Comparison of ENCODE assay signal across 1 cellular context in genomic region chr12:46475972-46476645, GRCh38.
TF ChIP-seq lines count a peak whose summit lies in the region.

No MANE protein-coding gene starts in this region.

TF ChIP-seq in K562, 482 proteins besides CTCF, POLR2A, EP300 and RAD21 (continued from another document and continues in another):
- TF ChIP-seq, protein P1, sequence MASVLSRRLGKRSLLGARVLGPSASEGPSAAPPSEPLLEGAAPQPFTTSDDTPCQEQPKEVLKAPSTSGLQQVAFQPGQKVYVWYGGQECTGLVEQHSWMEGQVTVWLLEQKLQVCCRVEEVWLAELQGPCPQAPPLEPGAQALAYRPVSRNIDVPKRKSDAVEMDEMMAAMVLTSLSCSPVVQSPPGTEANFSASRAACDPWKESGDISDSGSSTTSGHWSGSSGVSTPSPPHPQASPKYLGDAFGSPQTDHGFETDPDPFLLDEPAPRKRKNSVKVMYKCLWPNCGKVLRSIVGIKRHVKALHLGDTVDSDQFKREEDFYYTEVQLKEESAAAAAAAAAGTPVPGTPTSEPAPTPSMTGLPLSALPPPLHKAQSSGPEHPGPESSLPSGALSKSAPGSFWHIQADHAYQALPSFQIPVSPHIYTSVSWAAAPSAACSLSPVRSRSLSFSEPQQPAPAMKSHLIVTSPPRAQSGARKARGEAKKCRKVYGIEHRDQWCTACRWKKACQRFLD (CRISPR knock-in tag; IDR thresholded peaks at IDR 0.05) = peak; percentile 74
- TF ChIP-seq, protein P2, sequence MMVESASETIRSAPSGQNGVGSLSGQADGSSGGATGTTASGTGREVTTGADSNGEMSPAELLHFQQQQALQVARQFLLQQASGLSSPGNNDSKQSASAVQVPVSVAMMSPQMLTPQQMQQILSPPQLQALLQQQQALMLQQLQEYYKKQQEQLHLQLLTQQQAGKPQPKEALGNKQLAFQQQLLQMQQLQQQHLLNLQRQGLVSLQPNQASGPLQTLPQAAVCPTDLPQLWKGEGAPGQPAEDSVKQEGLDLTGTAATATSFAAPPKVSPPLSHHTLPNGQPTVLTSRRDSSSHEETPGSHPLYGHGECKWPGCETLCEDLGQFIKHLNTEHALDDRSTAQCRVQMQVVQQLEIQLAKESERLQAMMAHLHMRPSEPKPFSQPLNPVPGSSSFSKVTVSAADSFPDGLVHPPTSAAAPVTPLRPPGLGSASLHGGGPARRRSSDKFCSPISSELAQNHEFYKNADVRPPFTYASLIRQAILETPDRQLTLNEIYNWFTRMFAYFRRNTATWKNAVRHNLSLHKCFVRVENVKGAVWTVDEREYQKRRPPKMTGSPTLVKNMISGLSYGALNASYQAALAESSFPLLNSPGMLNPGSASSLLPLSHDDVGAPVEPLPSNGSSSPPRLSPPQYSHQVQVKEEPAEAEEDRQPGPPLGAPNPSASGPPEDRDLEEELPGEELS (CRISPR knock-in tag; IDR thresholded peaks at IDR 0.05; ENCODE audit: borderline replicate concordance) = no peak
- TF ChIP-seq NR2C1 (IDR thresholded peaks at IDR 0.05) (no peak), NR2C1 (tag; IDR thresholded peaks at IDR 0.05) (peak; percentile 77), ZNF79 (CRISPR knock-in tag; IDR thresholded peaks at IDR 0.05; ENCODE audit: low read depth) (peak; percentile 76), ESRRA (IDR thresholded peaks at IDR 0.05; ENCODE audit: borderline replicate concordance, low read depth) (no peak), RBFOX2 (IDR thresholded peaks at IDR 0.05; ENCODE audit: low read depth, low read length) (no peak), ETV1 (tag; conservative IDR thresholded peaks at IDR 0.05; ENCODE audit: low read depth) (no peak), DMBX1 (CRISPR knock-in tag; IDR thresholded peaks at IDR 0.05; ENCODE audit: borderline replicate concordance) (peak; percentile 93), FOXK2 (conservative IDR thresholded peaks at IDR 0.05 in 1 of 2, IDR thresholded peaks at IDR 0.05 in 1 of 2; ENCODE audit: low read depth in 2 of 2) (no peak), KAT7 (CRISPR knock-in tag; IDR thresholded peaks at IDR 0.05; ENCODE audit: borderline replicate concordance) (no peak), PBX2 (CRISPR knock-in tag; IDR thresholded peaks at IDR 0.05; ENCODE audit: low read depth) (no peak), PBX2 (tag; conservative IDR thresholded peaks at IDR 0.05; ENCODE audit: low read depth) (no peak), MAZ (CRISPR knock-in tag; conservative IDR thresholded peaks at IDR 0.05 in 1 of 2, IDR thresholded peaks at IDR 0.05 in 1 of 2) (no peak), THRAP3 (IDR thresholded peaks at IDR 0.05; ENCODE audit: borderline replicate concordance) (no peak), KAT8 (IDR thresholded peaks at IDR 0.05; ENCODE audit: low read depth) (no peak), ZNF23 (CRISPR knock-in tag; IDR thresholded peaks at IDR 0.05) (no peak), ZFP1 (CRISPR knock-in tag; IDR thresholded peaks at IDR 0.05) (no peak), SAP30 (IDR thresholded peaks at IDR 0.05; ENCODE audit: borderline replicate concordance, insufficient read depth, low read depth, low read length, poor library complexity, severe bottlenecking) (no peak)
- TF ChIP-seq, protein P3, sequence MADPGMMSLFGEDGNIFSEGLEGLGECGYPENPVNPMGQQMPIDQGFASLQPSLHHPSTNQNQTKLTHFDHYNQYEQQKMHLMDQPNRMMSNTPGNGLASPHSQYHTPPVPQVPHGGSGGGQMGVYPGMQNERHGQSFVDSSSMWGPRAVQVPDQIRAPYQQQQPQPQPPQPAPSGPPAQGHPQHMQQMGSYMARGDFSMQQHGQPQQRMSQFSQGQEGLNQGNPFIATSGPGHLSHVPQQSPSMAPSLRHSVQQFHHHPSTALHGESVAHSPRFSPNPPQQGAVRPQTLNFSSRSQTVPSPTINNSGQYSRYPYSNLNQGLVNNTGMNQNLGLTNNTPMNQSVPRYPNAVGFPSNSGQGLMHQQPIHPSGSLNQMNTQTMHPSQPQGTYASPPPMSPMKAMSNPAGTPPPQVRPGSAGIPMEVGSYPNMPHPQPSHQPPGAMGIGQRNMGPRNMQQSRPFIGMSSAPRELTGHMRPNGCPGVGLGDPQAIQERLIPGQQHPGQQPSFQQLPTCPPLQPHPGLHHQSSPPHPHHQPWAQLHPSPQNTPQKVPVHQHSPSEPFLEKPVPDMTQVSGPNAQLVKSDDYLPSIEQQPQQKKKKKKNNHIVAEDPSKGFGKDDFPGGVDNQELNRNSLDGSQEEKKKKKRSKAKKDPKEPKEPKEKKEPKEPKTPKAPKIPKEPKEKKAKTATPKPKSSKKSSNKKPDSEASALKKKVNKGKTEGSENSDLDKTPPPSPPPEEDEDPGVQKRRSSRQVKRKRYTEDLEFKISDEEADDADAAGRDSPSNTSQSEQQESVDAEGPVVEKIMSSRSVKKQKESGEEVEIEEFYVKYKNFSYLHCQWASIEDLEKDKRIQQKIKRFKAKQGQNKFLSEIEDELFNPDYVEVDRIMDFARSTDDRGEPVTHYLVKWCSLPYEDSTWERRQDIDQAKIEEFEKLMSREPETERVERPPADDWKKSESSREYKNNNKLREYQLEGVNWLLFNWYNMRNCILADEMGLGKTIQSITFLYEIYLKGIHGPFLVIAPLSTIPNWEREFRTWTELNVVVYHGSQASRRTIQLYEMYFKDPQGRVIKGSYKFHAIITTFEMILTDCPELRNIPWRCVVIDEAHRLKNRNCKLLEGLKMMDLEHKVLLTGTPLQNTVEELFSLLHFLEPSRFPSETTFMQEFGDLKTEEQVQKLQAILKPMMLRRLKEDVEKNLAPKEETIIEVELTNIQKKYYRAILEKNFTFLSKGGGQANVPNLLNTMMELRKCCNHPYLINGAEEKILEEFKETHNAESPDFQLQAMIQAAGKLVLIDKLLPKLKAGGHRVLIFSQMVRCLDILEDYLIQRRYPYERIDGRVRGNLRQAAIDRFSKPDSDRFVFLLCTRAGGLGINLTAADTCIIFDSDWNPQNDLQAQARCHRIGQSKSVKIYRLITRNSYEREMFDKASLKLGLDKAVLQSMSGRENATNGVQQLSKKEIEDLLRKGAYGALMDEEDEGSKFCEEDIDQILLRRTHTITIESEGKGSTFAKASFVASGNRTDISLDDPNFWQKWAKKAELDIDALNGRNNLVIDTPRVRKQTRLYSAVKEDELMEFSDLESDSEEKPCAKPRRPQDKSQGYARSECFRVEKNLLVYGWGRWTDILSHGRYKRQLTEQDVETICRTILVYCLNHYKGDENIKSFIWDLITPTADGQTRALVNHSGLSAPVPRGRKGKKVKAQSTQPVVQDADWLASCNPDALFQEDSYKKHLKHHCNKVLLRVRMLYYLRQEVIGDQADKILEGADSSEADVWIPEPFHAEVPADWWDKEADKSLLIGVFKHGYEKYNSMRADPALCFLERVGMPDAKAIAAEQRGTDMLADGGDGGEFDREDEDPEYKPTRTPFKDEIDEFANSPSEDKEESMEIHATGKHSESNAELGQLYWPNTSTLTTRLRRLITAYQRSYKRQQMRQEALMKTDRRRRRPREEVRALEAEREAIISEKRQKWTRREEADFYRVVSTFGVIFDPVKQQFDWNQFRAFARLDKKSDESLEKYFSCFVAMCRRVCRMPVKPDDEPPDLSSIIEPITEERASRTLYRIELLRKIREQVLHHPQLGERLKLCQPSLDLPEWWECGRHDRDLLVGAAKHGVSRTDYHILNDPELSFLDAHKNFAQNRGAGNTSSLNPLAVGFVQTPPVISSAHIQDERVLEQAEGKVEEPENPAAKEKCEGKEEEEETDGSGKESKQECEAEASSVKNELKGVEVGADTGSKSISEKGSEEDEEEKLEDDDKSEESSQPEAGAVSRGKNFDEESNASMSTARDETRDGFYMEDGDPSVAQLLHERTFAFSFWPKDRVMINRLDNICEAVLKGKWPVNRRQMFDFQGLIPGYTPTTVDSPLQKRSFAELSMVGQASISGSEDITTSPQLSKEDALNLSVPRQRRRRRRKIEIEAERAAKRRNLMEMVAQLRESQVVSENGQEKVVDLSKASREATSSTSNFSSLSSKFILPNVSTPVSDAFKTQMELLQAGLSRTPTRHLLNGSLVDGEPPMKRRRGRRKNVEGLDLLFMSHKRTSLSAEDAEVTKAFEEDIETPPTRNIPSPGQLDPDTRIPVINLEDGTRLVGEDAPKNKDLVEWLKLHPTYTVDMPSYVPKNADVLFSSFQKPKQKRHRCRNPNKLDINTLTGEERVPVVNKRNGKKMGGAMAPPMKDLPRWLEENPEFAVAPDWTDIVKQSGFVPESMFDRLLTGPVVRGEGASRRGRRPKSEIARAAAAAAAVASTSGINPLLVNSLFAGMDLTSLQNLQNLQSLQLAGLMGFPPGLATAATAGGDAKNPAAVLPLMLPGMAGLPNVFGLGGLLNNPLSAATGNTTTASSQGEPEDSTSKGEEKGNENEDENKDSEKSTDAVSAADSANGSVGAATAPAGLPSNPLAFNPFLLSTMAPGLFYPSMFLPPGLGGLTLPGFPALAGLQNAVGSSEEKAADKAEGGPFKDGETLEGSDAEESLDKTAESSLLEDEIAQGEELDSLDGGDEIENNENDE (IDR thresholded peaks at IDR 0.05; ENCODE audit: low read depth, low read length) = no peak
- TF ChIP-seq, protein P4, sequence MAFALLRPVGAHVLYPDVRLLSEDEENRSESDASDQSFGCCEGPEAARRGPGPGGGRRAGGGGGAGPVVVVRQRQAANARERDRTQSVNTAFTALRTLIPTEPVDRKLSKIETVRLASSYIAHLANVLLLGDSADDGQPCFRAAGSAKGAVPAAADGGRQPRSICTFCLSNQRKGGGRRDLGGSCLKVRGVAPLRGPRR (CRISPR knock-in tag; IDR thresholded peaks at IDR 0.05) = no peak
- TF ChIP-seq, protein P5, sequence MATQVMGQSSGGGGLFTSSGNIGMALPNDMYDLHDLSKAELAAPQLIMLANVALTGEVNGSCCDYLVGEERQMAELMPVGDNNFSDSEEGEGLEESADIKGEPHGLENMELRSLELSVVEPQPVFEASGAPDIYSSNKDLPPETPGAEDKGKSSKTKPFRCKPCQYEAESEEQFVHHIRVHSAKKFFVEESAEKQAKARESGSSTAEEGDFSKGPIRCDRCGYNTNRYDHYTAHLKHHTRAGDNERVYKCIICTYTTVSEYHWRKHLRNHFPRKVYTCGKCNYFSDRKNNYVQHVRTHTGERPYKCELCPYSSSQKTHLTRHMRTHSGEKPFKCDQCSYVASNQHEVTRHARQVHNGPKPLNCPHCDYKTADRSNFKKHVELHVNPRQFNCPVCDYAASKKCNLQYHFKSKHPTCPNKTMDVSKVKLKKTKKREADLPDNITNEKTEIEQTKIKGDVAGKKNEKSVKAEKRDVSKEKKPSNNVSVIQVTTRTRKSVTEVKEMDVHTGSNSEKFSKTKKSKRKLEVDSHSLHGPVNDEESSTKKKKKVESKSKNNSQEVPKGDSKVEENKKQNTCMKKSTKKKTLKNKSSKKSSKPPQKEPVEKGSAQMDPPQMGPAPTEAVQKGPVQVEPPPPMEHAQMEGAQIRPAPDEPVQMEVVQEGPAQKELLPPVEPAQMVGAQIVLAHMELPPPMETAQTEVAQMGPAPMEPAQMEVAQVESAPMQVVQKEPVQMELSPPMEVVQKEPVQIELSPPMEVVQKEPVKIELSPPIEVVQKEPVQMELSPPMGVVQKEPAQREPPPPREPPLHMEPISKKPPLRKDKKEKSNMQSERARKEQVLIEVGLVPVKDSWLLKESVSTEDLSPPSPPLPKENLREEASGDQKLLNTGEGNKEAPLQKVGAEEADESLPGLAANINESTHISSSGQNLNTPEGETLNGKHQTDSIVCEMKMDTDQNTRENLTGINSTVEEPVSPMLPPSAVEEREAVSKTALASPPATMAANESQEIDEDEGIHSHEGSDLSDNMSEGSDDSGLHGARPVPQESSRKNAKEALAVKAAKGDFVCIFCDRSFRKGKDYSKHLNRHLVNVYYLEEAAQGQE (CRISPR knock-in tag; IDR thresholded peaks at IDR 0.05; ENCODE audit: low read depth) = no peak
- TF ChIP-seq, protein P6, sequence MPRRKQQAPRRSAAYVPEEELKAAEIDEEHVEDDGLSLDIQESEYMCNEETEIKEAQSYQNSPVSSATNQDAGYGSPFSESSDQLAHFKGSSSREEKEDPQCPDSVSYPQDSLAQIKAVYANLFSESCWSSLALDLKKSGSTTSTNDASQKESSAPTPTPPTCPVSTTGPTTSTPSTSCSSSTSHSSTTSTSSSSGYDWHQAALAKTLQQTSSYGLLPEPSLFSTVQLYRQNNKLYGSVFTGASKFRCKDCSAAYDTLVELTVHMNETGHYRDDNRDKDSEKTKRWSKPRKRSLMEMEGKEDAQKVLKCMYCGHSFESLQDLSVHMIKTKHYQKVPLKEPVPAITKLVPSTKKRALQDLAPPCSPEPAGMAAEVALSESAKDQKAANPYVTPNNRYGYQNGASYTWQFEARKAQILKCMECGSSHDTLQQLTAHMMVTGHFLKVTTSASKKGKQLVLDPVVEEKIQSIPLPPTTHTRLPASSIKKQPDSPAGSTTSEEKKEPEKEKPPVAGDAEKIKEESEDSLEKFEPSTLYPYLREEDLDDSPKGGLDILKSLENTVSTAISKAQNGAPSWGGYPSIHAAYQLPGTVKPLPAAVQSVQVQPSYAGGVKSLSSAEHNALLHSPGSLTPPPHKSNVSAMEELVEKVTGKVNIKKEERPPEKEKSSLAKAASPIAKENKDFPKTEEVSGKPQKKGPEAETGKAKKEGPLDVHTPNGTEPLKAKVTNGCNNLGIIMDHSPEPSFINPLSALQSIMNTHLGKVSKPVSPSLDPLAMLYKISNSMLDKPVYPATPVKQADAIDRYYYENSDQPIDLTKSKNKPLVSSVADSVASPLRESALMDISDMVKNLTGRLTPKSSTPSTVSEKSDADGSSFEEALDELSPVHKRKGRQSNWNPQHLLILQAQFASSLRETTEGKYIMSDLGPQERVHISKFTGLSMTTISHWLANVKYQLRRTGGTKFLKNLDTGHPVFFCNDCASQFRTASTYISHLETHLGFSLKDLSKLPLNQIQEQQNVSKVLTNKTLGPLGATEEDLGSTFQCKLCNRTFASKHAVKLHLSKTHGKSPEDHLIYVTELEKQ (CRISPR knock-in tag; IDR thresholded peaks at IDR 0.05) = peak; percentile 72; the same call in 1 of the 2 replicates
